ENCODE assay signal across 8 cellular contexts in the genomic region with DNA sequence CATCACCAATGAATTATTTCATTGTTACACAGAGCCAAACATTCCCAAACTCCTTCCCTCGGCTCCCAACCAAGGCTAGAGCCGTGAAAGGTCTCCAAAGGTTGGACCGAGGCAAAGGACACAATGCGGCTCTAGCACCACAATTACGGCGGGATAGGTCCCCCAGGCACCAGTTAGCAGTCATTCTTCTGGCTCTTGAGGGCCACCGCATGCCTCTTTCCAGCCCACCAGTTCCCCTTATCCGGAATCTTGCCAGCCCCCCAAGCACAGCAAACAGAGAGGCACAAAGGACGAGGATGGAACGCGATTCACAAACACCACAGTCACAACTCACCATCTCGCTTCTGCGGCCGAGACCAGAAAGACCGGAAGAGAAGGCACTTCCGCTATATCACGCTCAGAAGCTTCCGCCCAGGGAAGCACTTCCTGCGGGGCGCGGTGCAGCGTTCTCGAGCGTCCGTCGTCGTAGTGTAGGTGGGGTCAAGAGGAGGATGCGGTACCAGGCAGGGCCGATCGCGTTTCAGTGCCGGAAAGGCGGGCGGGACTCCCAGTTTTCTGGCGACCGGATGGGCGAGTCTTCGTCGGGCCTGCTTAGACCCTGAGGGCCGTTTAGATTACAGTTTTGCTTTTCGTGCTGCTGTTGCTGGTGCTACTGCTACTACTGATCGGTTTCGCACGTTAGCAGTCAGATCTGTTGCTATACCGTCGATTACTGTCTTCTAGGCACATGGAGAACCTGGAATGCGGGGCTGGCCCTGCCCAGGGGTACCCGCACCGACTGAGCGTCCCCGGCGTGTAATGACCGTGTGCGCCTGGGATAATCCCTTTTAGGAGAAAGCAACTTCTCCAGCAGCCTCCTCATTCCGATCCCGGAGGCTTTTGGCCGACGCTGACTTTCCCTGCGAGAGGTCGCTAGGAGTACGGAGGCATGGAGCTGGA. TPM values are rescaled to one million over a fixed set of nuclear protein-coding genes. Genes with fewer than 3 reads are reported as not detected.
DNase-seq lines count a peak whose midpoint lies in the region; ATAC-seq lines count a peak whose summit lies in the region.

A gene (minus strand): TSS at position 374 of the 939 bp plus-strand sequence. CDS start 37 bp downstream, at position 337.

- peak within 1 kb of the TSS; percentile 99 for H3K4me3 ChIP-seq in CD8-positive, alpha-beta memory T cell (ENCODE audit: low read length)

- DNase-seq in CD8-positive, alpha-beta memory T cell: peak; percentile 82 to 94 (median 88)
- peak; percentile 94 for DNase-seq in HS-5 (ENCODE audit: low read depth)
- DNase-seq in NK-92 treated with Interleukin-12 subunit alpha and Interleukin-12 subunit beta, amount 100 ng/mL, for 24 hours (lab: John Stamatoyannopoulos, UW): peak; percentile 95
- DNase-seq in activated CD8-positive, alpha-beta memory T cell treated with anti-CD3 and anti-CD28 coated beads for 24 hours: peak; percentile 93
- DNase-seq in effector CD8-positive, alpha-beta T cell (lab: John Stamatoyannopoulos, UW): peak; percentile 78
- DNase-seq in lung microvascular endothelial cell (ENCODE audit: low read depth in 2 of 2): peak; percentile 97 to 98
- peak; percentile 85 to 92 (median 87) for DNase-seq in stimulated activated CD4-positive, alpha-beta T cell treated with anti-CD3 and anti-CD28 coated beads, TNF-alpha, amount 100 ng/mL, for 48 hours (ENCODE audit: low read depth in 3 of 3)

- peaks cover 33% of the 10 kb centered on the region for H3K4me1 ChIP-seq in CD8-positive, alpha-beta memory T cell (ENCODE audit: insufficient read depth, low read length)

- POLR2A ChIA-PET in CD8-positive, alpha-beta memory T cell (lab: Charles Lee): interaction anchor here (1.0 to 1.1 kb wide), 2 partner anchors 21 to 80 kb away, joined by 3 read pairs; no protein-coding TSS in a partner anchor

- CTCF ChIA-PET in CD8-positive, alpha-beta memory T cell (lab: Charles Lee): no interaction called here

- ATAC-seq in GM19468 (IDR thresholded peaks at IDR 0.05; ENCODE audit: extremely low read depth, unreplicated experiment): peak; percentile 98

- H3K27me3 ChIP-seq in CD8-positive, alpha-beta memory T cell (ENCODE audit: insufficient read depth, low read length, poor library complexity, severe bottlenecking): no peaks in the 10 kb centered on the region

- H3K36me3 Mint-ChIP-seq in CD8-positive, alpha-beta memory T cell: peaks cover 11 to 52% (median 15%) of the 10 kb centered on the region in 3 donors

- no peaks in the 10 kb centered on the region for H3K9me3 ChIP-seq in CD8-positive, alpha-beta memory T cell (ENCODE audit: low read length)

- peaks cover 0 to 4% (median 0%) of the 10 kb centered on the region in 5 donors for H3K9me3 Mint-ChIP-seq in CD8-positive, alpha-beta memory T cell

- H3K4me3 Mint-ChIP-seq in CD8-positive, alpha-beta memory T cell: peak within 1 kb of the TSS; percentile 95 to 99 (median 98)

- H3K27ac Mint-ChIP-seq in CD8-positive, alpha-beta memory T cell: peak within 1 kb of the TSS; percentile 94 to 100 (median 99)

- peaks cover 41 to 55% (median 54%) of the 10 kb centered on the region in 3 donors for H3K4me1 Mint-ChIP-seq in CD8-positive, alpha-beta memory T cell

- peaks cover 38% of the 10 kb centered on the region for H3K36me3 ChIP-seq in CD8-positive, alpha-beta memory T cell (ENCODE audit: insufficient read depth, low read length)

- H3K27ac ChIP-seq in CD8-positive, alpha-beta memory T cell (ENCODE audit: low read depth, low read length): peak within 1 kb of the TSS; percentile 98

- H3K27me3 Mint-ChIP-seq in CD8-positive, alpha-beta memory T cell: peaks cover 0 to 2% of the 10 kb centered on the region in 2 donors

RNA-seq across cellular contexts. Expression of the gene that starts here (rescaled TPM):
- 1,000 to 10,000 TPM; 1,652 to 1,731 TPM for total RNA-seq in CD8-positive, alpha-beta memory T cell
- polyA plus RNA-seq in CD8-positive, alpha-beta memory T cell: 1,994 TPM
- total RNA-seq in lung microvascular endothelial cell: 2,142 and 2,944 TPM in 2 replicates

Comparison
In these comparisons a context has a peak if more than half of its experiments do, and no peak if none do; other contexts are left out.
1. Peak in every context shown above with its lines: DNase-seq, ATAC-seq, H3K4me3 ChIP-seq and H3K27ac ChIP-seq.